8 cellular contexts compared by ENCODE assay signal in the genomic region with DNA sequence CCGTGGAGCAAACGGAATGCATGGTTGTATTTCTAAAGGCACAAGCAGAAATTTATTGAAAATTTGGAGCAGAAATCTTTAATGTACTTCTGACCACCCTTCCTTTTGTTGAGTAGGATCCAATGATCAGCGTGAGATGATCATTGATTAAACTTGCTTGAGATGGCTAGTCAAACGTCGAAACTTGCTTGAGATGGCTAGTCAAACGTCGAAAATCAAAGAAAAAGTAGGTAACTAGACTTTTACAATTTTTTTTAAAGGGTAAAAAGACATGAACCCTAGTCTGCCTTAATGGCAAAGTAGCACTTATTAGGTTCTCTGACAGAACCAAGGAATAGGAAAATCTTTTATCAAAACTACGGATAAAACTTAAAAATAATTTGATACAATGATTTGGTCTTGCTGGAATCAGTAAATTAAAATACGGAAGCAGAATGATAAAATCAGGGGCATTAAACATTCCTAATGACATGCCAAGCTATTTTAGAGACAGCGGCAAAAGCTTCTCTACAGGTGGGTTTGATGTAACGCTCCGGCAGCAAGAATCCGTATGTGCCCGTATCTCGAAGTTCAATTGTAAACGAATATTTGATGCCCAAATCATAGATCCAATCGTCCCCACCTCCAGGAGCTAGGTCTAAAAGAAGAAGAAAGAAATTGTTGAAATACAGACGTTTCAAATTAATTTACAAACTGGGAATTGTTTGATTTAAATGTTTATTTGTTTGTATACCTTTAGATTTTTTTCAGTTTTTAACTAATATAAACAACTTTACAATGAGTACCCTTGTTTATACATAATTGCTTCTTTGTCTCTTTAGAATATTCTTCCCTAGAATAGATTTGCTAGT. TPM values are rescaled to one million over a fixed set of nuclear protein-coding genes. Genes with fewer than 3 reads are reported as not detected.
DNase-seq lines count a peak whose midpoint lies in the region; ATAC-seq and TF ChIP-seq lines count a peak whose summit lies in the region.

No MANE protein-coding gene starts in this region.

- DNase-seq in BE2C (no peak), M059J (ENCODE audit: low read depth) (peak; percentile 12), dorsolateral prefrontal cortex (no peak), cortex of kidney (lab: John Stamatoyannopoulos, UW) (no peak), LoVo (ENCODE audit: low spot score) (no peak)

- no peak for ATAC-seq in HG02610 (IDR thresholded peaks at IDR 0.05; ENCODE audit: unreplicated experiment)
- no peak for ATAC-seq in GM19324 (IDR thresholded peaks at IDR 0.05; ENCODE audit: low FRiP score, unreplicated experiment)

- H3K36me3 Mint-ChIP-seq in nephron (ENCODE audit: low read depth), result no peaks in the 10 kb centered on the region

- H3K4me1 Mint-ChIP-seq in nephron, result peaks cover 30% of the 10 kb centered on the region

- intact Hi-C loops in dorsolateral prefrontal cortex (cut with DNase I), result loop anchor here (2.0 to 5.0 kb wide), 2 partner anchors 69 to 73 kb away; no protein-coding TSS in a partner anchor

- H3K4me3 ChIP-seq in BE2C (ENCODE audit: low read depth, low read length) (peak overlapping the region; percentile 96), dorsolateral prefrontal cortex (peak overlapping the region; percentile 62 to 99 (median 90))

- TF ChIP-seq CTCF in BE2C (IDR thresholded peaks at IDR 0.05; ENCODE audit: low read depth, low read length), result no peak
- TF ChIP-seq CTCF in dorsolateral prefrontal cortex (IDR thresholded peaks at IDR 0.05 in 54 of 56, conservative IDR thresholded peaks at IDR 0.05 in 2 of 56; ENCODE audit: low read depth in 1 of 56, partially characterized antibody in 56 of 56), result no peak
- TF ChIP-seq CTCF in nephron (IDR thresholded peaks at IDR 0.05; ENCODE audit: unreplicated experiment in 3 of 3), result no peak

- peak overlapping the region; percentile 93 to 98 (median 93) for H3K4me3 Mint-ChIP-seq in nephron

- H3K4me1 ChIP-seq in BE2C, result no peaks in the 10 kb centered on the region

- H3K27ac Mint-ChIP-seq in nephron, result peak overlapping the region; percentile 82 to 97 (median 96)

- no peaks in the 10 kb centered on the region for H3K9me3 Mint-ChIP-seq in nephron

- peak overlapping the region in 57 of 59 donors; percentile 56 to 97 (median 92) for H3K27ac ChIP-seq in dorsolateral prefrontal cortex

- H3K27me3 ChIP-seq in BE2C (no peaks in the 10 kb centered on the region), dorsolateral prefrontal cortex (no peaks in the 10 kb centered on the region)

- H3K9me3 ChIP-seq in BE2C, result no peaks in the 10 kb centered on the region

- H3K27me3 Mint-ChIP-seq in nephron (ENCODE audit: low read depth), result no peaks in the 10 kb centered on the region

- H3K36me3 ChIP-seq in BE2C, result no peaks in the 10 kb centered on the region

RNA-seq across cellular contexts. Expression of a gene that starts 0.8 kb away (rescaled TPM):
- 32.1 TPM for polyA plus RNA-seq in BE2C (2012; ENCODE audit: insufficient read depth, insufficient read length, low read depth)
- 5.2 and 8.0 TPM in 2 replicates for total RNA-seq in M059J (2014; rRNA removed; shearing (Covaris generic))
- total RNA-seq in dorsolateral prefrontal cortex, result 100 to 1,000 TPM in 35 of 120 experiments, 10 to 100 TPM in 85; 64.3 to 130 (median 93.6) TPM

RNA-seq across cellular contexts. Expression of a gene that starts 51.4 kb away (rescaled TPM):
- polyA plus RNA-seq in BE2C (2012; ENCODE audit: insufficient read depth, insufficient read length, low read depth), result not detected
- total RNA-seq in M059J (2014; rRNA removed; shearing (Covaris generic)), result not detected in 2 replicates
- total RNA-seq in dorsolateral prefrontal cortex, result under 1 TPM in 1 of 120 experiments, not detected in 119; 0.26 TPM
